ENCODE assay signal across 34 cellular contexts in genomic region chr3:43978708-43979107, GRCh38.
"Had no signal": no experiment of that assay in that cellular context is flagged by ENCODE, and none has a peak within 500 bp of the region (broad histone marks: within the 10 kb centered on the region; RNA-seq: fewer than 3 reads in every experiment).

No MANE protein-coding gene starts in this region.

- H3K4me1 Mint-ChIP-seq: activated CD4-positive, alpha-beta memory T cell treated with anti-CD3 and anti-CD28 coated beads, Interleukin-2, amount 10 ng/mL, durations not matched to agents 7 days and 5 days; activated CD4-positive, alpha-beta T cell treated with anti-CD3 and anti-CD28 coated beads for 36 hours; activated CD4-positive, alpha-beta T cell treated with anti-CD3 and anti-CD28 coated beads, Interleukin-2, amount 10 ng/mL, durations not matched to agents 7 days and 5 days; activated naive CD8-positive, alpha-beta T cell treated with anti-CD3 and anti-CD28 coated beads for 36 hours had no signal

- H3K9me3 ChIP-seq: adrenal gland, body of pancreas had no signal

- H3K36me3 Mint-ChIP-seq: activated CD8-positive, alpha-beta memory T cell treated with anti-CD3 and anti-CD28 coated beads, Interleukin-2, amount 10 ng/mL, durations not matched to agents 7 days and 5 days; activated naive CD8-positive, alpha-beta T cell treated with anti-CD3 and anti-CD28 coated beads for 36 hours had no signal

- H3K36me3 ChIP-seq: adrenal gland, brain microvascular endothelial cell, breast epithelium had no signal

- DNase-seq: activated CD4-positive, alpha-beta memory T cell treated with anti-CD3 and anti-CD28 coated beads, Interleukin-2, amount 10 ng/mL, durations not matched to agents 7 days and 5 days; activated CD4-positive, alpha-beta T cell treated with anti-CD3 and anti-CD28 coated beads for 1 hour; activated CD4-positive, alpha-beta T cell treated with anti-CD3 and anti-CD28 coated beads for 36 hours; activated CD4-positive, alpha-beta T cell treated with anti-CD3 and anti-CD28 coated beads for 48 hours; activated CD4-positive, alpha-beta T cell treated with anti-CD3 and anti-CD28 coated beads, Interleukin-2, amount 10 ng/mL, durations not matched to agents 7 days and 5 days; activated CD4-positive, alpha-beta T cell treated with anti-CD3 and anti-CD28 coated beads, Interleukin-2, amount 50 U/mL, for 48 hours; activated CD4-positive, CD25-positive, alpha-beta regulatory T cell; activated CD8-positive, alpha-beta memory T cell treated with anti-CD3 and anti-CD28 coated beads for 24 hours; activated CD8-positive, alpha-beta memory T cell treated with anti-CD3 and anti-CD28 coated beads, Interleukin-2, amount 10 ng/mL, durations not matched to agents 7 days and 5 days; activated CD8-positive, alpha-beta memory T cell treated with anti-CD3 and anti-CD28 coated beads, Interleukin-2, amount 50 U/mL, for 48 hours; activated CD8-positive, alpha-beta T cell treated with anti-CD3 and anti-CD28 coated beads, Interleukin-2, amount 10 ng/mL, durations not matched to agents 7 days and 5 days; activated effector memory CD4-positive, alpha-beta T cell treated with Interleukin-2 at 50 U/mL for 16 hours; activated gamma-delta T cell; activated naive CD4-positive, alpha-beta T cell treated with anti-CD3 and anti-CD28 coated beads, Interleukin-2, amount 50 U/mL, for 16 hours; activated naive CD4-positive, alpha-beta T cell treated with Interleukin-2 at 50 U/mL for 16 hours; activated naive CD8-positive, alpha-beta T cell treated with anti-CD3 and anti-CD28 coated beads for 36 hours; activated T-cell treated with anti-CD3 and anti-CD28 coated beads, Interleukin-2, amount 50 U/mL, for 24 hours; activated T-cell treated with anti-CD3 and anti-CD28 coated beads, Interleukin-2, amount 50 U/mL, for 48 hours; adrenal gland; amniotic stem cell; aorta; body of pancreas; brain microvascular endothelial cell; central memory CD4-positive, alpha-beta T cell; T-helper 1 cell; T-helper 2 cell; T-helper 9 cell had no signal

- H3K27me3 ChIP-seq: adrenal gland, brain microvascular endothelial cell, breast epithelium had no signal

- ATAC-seq: activated CD4-positive, alpha-beta T cell treated with anti-CD3 and anti-CD28 coated beads for 36 hours; activated CD4-positive, CD25-positive, alpha-beta regulatory T cell treated with anti-CD3 and anti-CD28 coated beads, Interleukin-2, amount 50 U/mL, for 24 hours; activated CD8-positive, alpha-beta memory T cell treated with anti-CD3 and anti-CD28 coated beads, Interleukin-2, amount 10 ng/mL, durations not matched to agents 7 days and 5 days; activated CD8-positive, alpha-beta T cell treated with anti-CD3 and anti-CD28 coated beads, Interleukin-2, amount 10 ng/mL, durations not matched to agents 7 days and 5 days; activated naive CD4-positive, alpha-beta T cell treated with anti-CD3 and anti-CD28 coated beads, Interleukin-2, amount 50 U/mL, for 72 hours; body of pancreas had no signal

- H3K4me3 Mint-ChIP-seq: activated CD4-positive, alpha-beta memory T cell treated with anti-CD3 and anti-CD28 coated beads, Interleukin-2, amount 10 ng/mL, durations not matched to agents 7 days and 5 days; activated CD4-positive, alpha-beta T cell treated with anti-CD3 and anti-CD28 coated beads for 36 hours; activated CD4-positive, alpha-beta T cell treated with anti-CD3 and anti-CD28 coated beads, Interleukin-2, amount 10 ng/mL, durations not matched to agents 7 days and 5 days; activated CD8-positive, alpha-beta memory T cell treated with anti-CD3 and anti-CD28 coated beads, Interleukin-2, amount 10 ng/mL, durations not matched to agents 7 days and 5 days; activated CD8-positive, alpha-beta T cell treated with anti-CD3 and anti-CD28 coated beads, Interleukin-2, amount 10 ng/mL, durations not matched to agents 7 days and 5 days; activated naive CD8-positive, alpha-beta T cell treated with anti-CD3 and anti-CD28 coated beads for 36 hours; activated T-cell treated with anti-CD3 and anti-CD28 coated beads, Interleukin-2, amount 50 U/mL, for 24 hours; T-helper 1 cell treated with Interleukin-12 subunit alpha and Interleukin-12 subunit beta and Interleukin-4 antibody, amounts not matched to agents 30 μg/mL and 1 μg/mL, for 36 hours; T-helper 2 cell treated with Interferon-gamma antibody and Interleukin-4, amounts not matched to agents 5 μg/mL and 100 μg/mL, for 36 hours had no signal

- H3K27ac Mint-ChIP-seq: activated CD4-positive, alpha-beta memory T cell treated with anti-CD3 and anti-CD28 coated beads, Interleukin-2, amount 10 ng/mL, durations not matched to agents 7 days and 5 days; activated CD4-positive, alpha-beta T cell treated with anti-CD3 and anti-CD28 coated beads for 36 hours; activated CD4-positive, alpha-beta T cell treated with anti-CD3 and anti-CD28 coated beads, Interleukin-2, amount 10 ng/mL, durations not matched to agents 7 days and 5 days; activated CD8-positive, alpha-beta memory T cell treated with anti-CD3 and anti-CD28 coated beads, Interleukin-2, amount 10 ng/mL, durations not matched to agents 7 days and 5 days; activated CD8-positive, alpha-beta T cell treated with anti-CD3 and anti-CD28 coated beads, Interleukin-2, amount 10 ng/mL, durations not matched to agents 7 days and 5 days; activated naive CD4-positive, alpha-beta T cell treated with anti-CD3 and anti-CD28 coated beads, Interleukin-2, amount 50 U/mL, for 72 hours; activated naive CD8-positive, alpha-beta T cell treated with anti-CD3 and anti-CD28 coated beads for 36 hours; activated T-cell treated with anti-CD3 and anti-CD28 coated beads, Interleukin-2, amount 50 U/mL, for 24 hours; activated T-helper 2 cell treated with anti-CD3 and anti-CD28 coated beads, Interferon-gamma antibody, Interleukin-2, Interleukin-4, amounts not matched to agents 10 μg/mL and 5 μg/mL and 100 μg/mL, durations not matched to agents 14 hours and 24 hours and 36 hours; T-helper 1 cell treated with Interleukin-12 subunit alpha and Interleukin-12 subunit beta and Interleukin-4 antibody, amounts not matched to agents 30 μg/mL and 1 μg/mL, for 36 hours; T-helper 2 cell treated with Interferon-gamma antibody and Interleukin-4, amounts not matched to agents 5 μg/mL and 100 μg/mL, for 36 hours had no signal

- H3K4me3 ChIP-seq: adrenal gland, body of pancreas, breast epithelium had no signal

- H3K9me3 Mint-ChIP-seq: activated CD4-positive, alpha-beta memory T cell treated with anti-CD3 and anti-CD28 coated beads, Interleukin-2, amount 10 ng/mL, durations not matched to agents 7 days and 5 days; activated naive CD4-positive, alpha-beta T cell treated with anti-CD3 and anti-CD28 coated beads, Interleukin-2, amount 50 U/mL, for 72 hours; activated T-helper 2 cell treated with anti-CD3 and anti-CD28 coated beads, Interferon-gamma antibody, Interleukin-2, Interleukin-4, amounts not matched to agents 10 μg/mL and 5 μg/mL and 100 μg/mL, durations not matched to agents 14 hours and 24 hours and 36 hours; T-helper 1 cell treated with Interleukin-12 subunit alpha and Interleukin-12 subunit beta and Interleukin-4 antibody, amounts not matched to agents 30 μg/mL and 1 μg/mL, for 36 hours; T-helper 2 cell treated with Interferon-gamma antibody and Interleukin-4, amounts not matched to agents 5 μg/mL and 100 μg/mL, for 36 hours had no signal

- H3K27ac ChIP-seq: adrenal gland, body of pancreas, brain microvascular endothelial cell, breast epithelium, VCaP had no signal

- H3K4me1 ChIP-seq: adrenal gland, body of pancreas, breast epithelium had no signal
